Comparison of ENCODE assay signal across 1 cellular context in the genomic region with DNA sequence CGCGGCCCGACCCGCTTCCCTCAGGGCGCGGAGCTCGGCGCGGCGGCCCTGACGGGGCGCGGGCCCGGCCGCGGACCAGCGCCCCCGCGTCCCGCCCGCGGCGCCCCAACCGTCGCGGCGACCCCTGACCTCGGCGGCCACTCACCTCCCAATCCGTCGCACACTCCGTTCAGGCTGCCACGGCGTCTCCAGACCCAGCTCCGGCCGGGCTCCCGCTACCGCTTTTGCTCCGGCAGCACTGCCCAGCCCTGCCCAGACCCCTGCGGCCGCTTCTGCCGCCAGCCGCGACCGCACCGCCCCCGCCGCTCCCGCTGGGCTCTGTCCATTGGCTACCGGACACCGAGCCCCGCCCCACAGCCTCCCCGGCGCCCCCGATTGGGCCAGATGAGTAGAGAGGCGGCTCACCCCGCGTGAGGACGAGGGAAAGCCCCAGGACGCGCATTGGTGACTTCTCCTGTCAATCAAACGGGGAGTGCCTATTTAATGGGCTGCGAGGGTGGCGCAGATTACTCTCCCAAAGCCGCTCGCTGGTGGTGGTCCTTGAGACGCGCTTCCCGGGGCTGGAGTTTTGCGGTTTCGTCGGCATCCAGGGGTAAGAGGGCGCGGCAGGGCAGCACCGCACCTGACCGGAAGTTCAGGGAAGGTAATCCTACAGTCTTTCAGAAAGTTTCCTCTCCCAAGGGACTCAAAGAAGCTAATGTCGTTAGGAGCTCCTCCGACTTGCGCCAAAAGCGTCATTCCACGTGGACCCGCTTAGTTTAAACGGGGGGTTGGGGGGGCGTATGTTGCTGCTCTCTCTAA.
TF ChIP-seq lines count a peak whose summit lies in the region.

Gene PACSIN2, minus strand, starts transcription at position 274 of the 801 bp plus-strand sequence. CDS start 103,069 bp downstream, outside the sequence.

TF ChIP-seq in HepG2, 621 proteins besides CTCF, POLR2A, EP300 and RAD21 (continued from another document and continues in another):
- no peak for TF ChIP-seq ZBTB40 (IDR thresholded peaks at IDR 0.05)
- TF ChIP-seq ZBTB40 (CRISPR knock-in tag; IDR thresholded peaks at IDR 0.05), result 0 out of 2 replicates have a peak, but pooled peaks have one; percentile 24
- peak; percentile 30; the same call in 1 of the 2 replicates for TF ChIP-seq ZC3H13 (CRISPR knock-in tag; IDR thresholded peaks at IDR 0.05)
- no peak for TF ChIP-seq REPIN1 (CRISPR knock-in tag; IDR thresholded peaks at IDR 0.05; ENCODE audit: borderline replicate concordance, low read depth)
- TF ChIP-seq ZSCAN31 (CRISPR knock-in tag; IDR thresholded peaks at IDR 0.05; ENCODE audit: low read depth), result no peak; the same call in 1 of the 2 replicates
- peak; percentile 68 for TF ChIP-seq HES4 (CRISPR knock-in tag; IDR thresholded peaks at IDR 0.05; ENCODE audit: borderline replicate concordance)
- peak; percentile 68; the same call in 1 of the 2 replicates for TF ChIP-seq ZNF337 (CRISPR knock-in tag; IDR thresholded peaks at IDR 0.05; ENCODE audit: borderline replicate concordance, low read depth)
- 0 out of 2 replicates have a peak, but pooled peaks have one; percentile 71 for TF ChIP-seq ZKSCAN8 (CRISPR knock-in tag; IDR thresholded peaks at IDR 0.05; ENCODE audit: borderline replicate concordance)
- peak; percentile 35; the same call in 1 of the 2 replicates for TF ChIP-seq ZNF143 (CRISPR knock-in tag; IDR thresholded peaks at IDR 0.05)
- TF ChIP-seq ZNF616 (CRISPR knock-in tag; IDR thresholded peaks at IDR 0.05; ENCODE audit: low read depth), result 0 out of 2 replicates have a peak, but pooled peaks have one; percentile 53
- peak; percentile 86 for TF ChIP-seq CREB1 (IDR thresholded peaks at IDR 0.05)
- TF ChIP-seq CREB1 (CRISPR knock-in tag; IDR thresholded peaks at IDR 0.05), result peak; percentile 89
- TF ChIP-seq, protein P1, sequence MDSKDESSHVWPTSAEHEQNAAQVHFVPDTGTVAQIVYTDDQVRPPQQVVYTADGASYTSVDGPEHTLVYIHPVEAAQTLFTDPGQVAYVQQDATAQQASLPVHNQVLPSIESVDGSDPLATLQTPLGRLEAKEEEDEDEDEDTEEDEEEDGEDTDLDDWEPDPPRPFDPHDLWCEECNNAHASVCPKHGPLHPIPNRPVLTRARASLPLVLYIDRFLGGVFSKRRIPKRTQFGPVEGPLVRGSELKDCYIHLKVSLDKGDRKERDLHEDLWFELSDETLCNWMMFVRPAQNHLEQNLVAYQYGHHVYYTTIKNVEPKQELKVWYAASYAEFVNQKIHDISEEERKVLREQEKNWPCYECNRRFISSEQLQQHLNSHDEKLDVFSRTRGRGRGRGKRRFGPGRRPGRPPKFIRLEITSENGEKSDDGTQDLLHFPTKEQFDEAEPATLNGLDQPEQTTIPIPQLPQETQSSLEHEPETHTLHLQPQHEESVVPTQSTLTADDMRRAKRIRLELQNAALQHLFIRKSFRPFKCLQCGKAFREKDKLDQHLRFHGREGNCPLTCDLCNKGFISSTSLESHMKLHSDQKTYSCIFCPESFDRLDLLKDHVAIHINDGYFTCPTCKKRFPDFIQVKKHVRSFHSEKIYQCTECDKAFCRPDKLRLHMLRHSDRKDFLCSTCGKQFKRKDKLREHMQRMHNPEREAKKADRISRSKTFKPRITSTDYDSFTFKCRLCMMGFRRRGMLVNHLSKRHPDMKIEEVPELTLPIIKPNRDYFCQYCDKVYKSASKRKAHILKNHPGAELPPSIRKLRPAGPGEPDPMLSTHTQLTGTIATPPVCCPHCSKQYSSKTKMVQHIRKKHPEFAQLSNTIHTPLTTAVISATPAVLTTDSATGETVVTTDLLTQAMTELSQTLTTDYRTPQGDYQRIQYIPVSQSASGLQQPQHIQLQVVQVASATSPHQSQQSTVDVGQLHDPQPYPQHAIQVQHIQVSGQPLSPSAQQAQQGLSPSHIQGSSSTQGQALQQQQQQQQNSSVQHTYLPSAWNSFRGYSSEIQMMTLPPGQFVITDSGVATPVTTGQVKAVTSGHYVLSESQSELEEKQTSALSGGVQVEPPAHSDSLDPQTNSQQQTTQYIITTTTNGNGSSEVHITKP (CRISPR knock-in tag; IDR thresholded peaks at IDR 0.05; ENCODE audit: low read depth), result 0 out of 2 replicates have a peak, but pooled peaks have one; percentile 56
- TF ChIP-seq ZSCAN20 (CRISPR knock-in tag; IDR thresholded peaks at IDR 0.05; ENCODE audit: borderline replicate concordance), result 0 out of 2 replicates have a peak, but pooled peaks have one; percentile 45
- peak; percentile 43 for TF ChIP-seq TFDP2 (CRISPR knock-in tag; IDR thresholded peaks at IDR 0.05)
- no peak for TF ChIP-seq CHD4 (IDR thresholded peaks at IDR 0.05; ENCODE audit: borderline replicate concordance, low read length)
- TF ChIP-seq TBL1XR1 (IDR thresholded peaks at IDR 0.05; ENCODE audit: borderline replicate concordance, low read length, partially characterized antibody), result peak; percentile 30
- no peak for TF ChIP-seq ZNF678 (CRISPR knock-in tag; IDR thresholded peaks at IDR 0.05)
- TF ChIP-seq ZNF335 (CRISPR knock-in tag; IDR thresholded peaks at IDR 0.05), result no peak
- no peak for TF ChIP-seq ZNF33A (CRISPR knock-in tag; IDR thresholded peaks at IDR 0.05; ENCODE audit: borderline replicate concordance)
- no peak for TF ChIP-seq ZNF446 (CRISPR knock-in tag; IDR thresholded peaks at IDR 0.05)
- no peak for TF ChIP-seq IRX3 (CRISPR knock-in tag; IDR thresholded peaks at IDR 0.05; ENCODE audit: borderline replicate concordance, low read depth)
- TF ChIP-seq ZFAT (CRISPR knock-in tag; conservative IDR thresholded peaks at IDR 0.05), result no peak
- no peak for TF ChIP-seq ETV5 (CRISPR knock-in tag; IDR thresholded peaks at IDR 0.05; ENCODE audit: borderline replicate concordance)
- TF ChIP-seq ZNF570 (CRISPR knock-in tag; IDR thresholded peaks at IDR 0.05; ENCODE audit: borderline replicate concordance), result no peak
- no peak; the same call in 1 of the 2 replicates for TF ChIP-seq CCDC6 (CRISPR knock-in tag; IDR thresholded peaks at IDR 0.05)
- TF ChIP-seq PRPF4 (IDR thresholded peaks at IDR 0.05; ENCODE audit: low read depth, low read length, poor library complexity, severe bottlenecking), result no peak
- no peak for TF ChIP-seq FOXO1 (CRISPR knock-in tag; IDR thresholded peaks at IDR 0.05)
- peak; percentile 50; the same call in 1 of the 2 replicates for TF ChIP-seq SOX5 (CRISPR knock-in tag; IDR thresholded peaks at IDR 0.05; ENCODE audit: borderline replicate concordance)
- TF ChIP-seq ZNF883 (CRISPR knock-in tag; IDR thresholded peaks at IDR 0.05; ENCODE audit: not compliant biosample characterization), result peak; percentile 79
- TF ChIP-seq MTA3 (CRISPR knock-in tag; IDR thresholded peaks at IDR 0.05), result no peak
- TF ChIP-seq, protein P2, sequence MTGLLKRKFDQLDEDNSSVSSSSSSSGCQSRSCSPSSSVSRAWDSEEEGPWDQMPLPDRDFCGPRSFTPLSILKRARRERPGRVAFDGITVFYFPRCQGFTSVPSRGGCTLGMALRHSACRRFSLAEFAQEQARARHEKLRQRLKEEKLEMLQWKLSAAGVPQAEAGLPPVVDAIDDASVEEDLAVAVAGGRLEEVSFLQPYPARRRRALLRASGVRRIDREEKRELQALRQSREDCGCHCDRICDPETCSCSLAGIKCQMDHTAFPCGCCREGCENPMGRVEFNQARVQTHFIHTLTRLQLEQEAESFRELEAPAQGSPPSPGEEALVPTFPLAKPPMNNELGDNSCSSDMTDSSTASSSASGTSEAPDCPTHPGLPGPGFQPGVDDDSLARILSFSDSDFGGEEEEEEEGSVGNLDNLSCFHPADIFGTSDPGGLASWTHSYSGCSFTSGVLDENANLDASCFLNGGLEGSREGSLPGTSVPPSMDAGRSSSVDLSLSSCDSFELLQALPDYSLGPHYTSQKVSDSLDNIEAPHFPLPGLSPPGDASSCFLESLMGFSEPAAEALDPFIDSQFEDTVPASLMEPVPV (CRISPR knock-in tag; IDR thresholded peaks at IDR 0.05), result no peak; the same call in 1 of the 2 replicates
- TF ChIP-seq ZNF670 (CRISPR knock-in tag; IDR thresholded peaks at IDR 0.05; ENCODE audit: borderline replicate concordance), result no peak
- TF ChIP-seq NR3C1 (CRISPR knock-in tag; IDR thresholded peaks at IDR 0.05), result no peak
- TF ChIP-seq ZNF256 (CRISPR knock-in tag; conservative IDR thresholded peaks at IDR 0.05), result no peak
- TF ChIP-seq, protein P3, sequence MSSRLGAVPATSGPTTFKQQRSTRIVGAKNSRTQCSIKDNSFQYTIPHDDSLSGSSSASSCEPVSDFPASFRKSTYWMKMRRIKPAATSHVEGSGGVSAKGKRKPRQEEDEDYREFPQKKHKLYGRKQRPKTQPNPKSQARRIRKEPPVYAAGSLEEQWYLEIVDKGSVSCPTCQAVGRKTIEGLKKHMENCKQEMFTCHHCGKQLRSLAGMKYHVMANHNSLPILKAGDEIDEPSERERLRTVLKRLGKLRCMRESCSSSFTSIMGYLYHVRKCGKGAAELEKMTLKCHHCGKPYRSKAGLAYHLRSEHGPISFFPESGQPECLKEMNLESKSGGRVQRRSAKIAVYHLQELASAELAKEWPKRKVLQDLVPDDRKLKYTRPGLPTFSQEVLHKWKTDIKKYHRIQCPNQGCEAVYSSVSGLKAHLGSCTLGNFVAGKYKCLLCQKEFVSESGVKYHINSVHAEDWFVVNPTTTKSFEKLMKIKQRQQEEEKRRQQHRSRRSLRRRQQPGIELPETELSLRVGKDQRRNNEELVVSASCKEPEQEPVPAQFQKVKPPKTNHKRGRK (CRISPR knock-in tag; IDR thresholded peaks at IDR 0.05), result no peak
- TF ChIP-seq JUNB (CRISPR knock-in tag; IDR thresholded peaks at IDR 0.05; ENCODE audit: borderline replicate concordance), result no peak
- TF ChIP-seq CENPX (CRISPR knock-in tag; IDR thresholded peaks at IDR 0.05), result no peak
- TF ChIP-seq ZFP37 (CRISPR knock-in tag; IDR thresholded peaks at IDR 0.05; ENCODE audit: borderline replicate concordance), result peak; percentile 84; the same call in 1 of the 2 replicates
- no peak for TF ChIP-seq SMAD9 (CRISPR knock-in tag; IDR thresholded peaks at IDR 0.05)
- no peak for TF ChIP-seq ADNP (CRISPR knock-in tag; IDR thresholded peaks at IDR 0.05)
